8 cellular contexts compared by ENCODE assay signal in genomic region chr13:110944121-110944967, GRCh38. TPM values are rescaled to one million over a fixed set of nuclear protein-coding genes. Genes with fewer than 3 reads are reported as not detected.
DNase-seq lines count a peak whose midpoint lies in the region; ATAC-seq, FAIRE-seq and TF ChIP-seq lines count a peak whose summit lies in the region.

No MANE protein-coding gene starts in this region.

- peak overlapping the region; percentile 23 for H2AFZ ChIP-seq in endothelial cell of umbilical vein (ENCODE audit: low read depth, low read length)
- H2AFZ ChIP-seq in neural progenitor cell (replicated peaks): no peak overlapping the region

- H3K36me3 ChIP-seq in CD8-positive, alpha-beta T cell (ENCODE audit: insufficient read depth, low read length): no peaks in the 10 kb centered on the region
- H3K36me3 ChIP-seq in SJSA1 (no peaks in the 10 kb centered on the region), endothelial cell of umbilical vein (ENCODE audit: control insufficient read depth in 2 of 2, extremely low read depth in 1 of 2, insufficient read depth in 2 of 2, low read length in 2 of 2) (no peaks in the 10 kb centered on the region), neural progenitor cell (no peaks in the 10 kb centered on the region)

- CTCF ChIA-PET in CD8-positive, alpha-beta T cell (lab: Charles Lee): no interaction called here
- CTCF ChIA-PET in endothelial cell of umbilical vein (lab: Charles Lee): interaction anchor here (0.8 to 2.2 kb wide), 9 partner anchors 9 to 1499 kb away, joined by 3 to 5 read pairs (median 4); partner anchors contain the start of gene ANKRD10

- H3F3A ChIP-seq in neural progenitor cell (ENCODE audit: low read depth): no peaks in the 10 kb centered on the region

- H3K9me3 ChIP-seq in CD8-positive, alpha-beta T cell (ENCODE audit: low read length): no peaks in the 10 kb centered on the region
- H3K9me3 ChIP-seq in SJSA1 (replicated peaks): 0 out of 2 replicates have a peak, but pooled peaks cover 3% of the 10 kb centered on the region
- H3K9me3 ChIP-seq in endothelial cell of umbilical vein (replicated peaks; ENCODE audit: control insufficient read depth, insufficient read depth, low read length): no peaks in the 10 kb centered on the region
- H3K9me3 ChIP-seq in neural progenitor cell (ENCODE audit: low read depth): no peaks in the 10 kb centered on the region

- H3K36me3 Mint-ChIP-seq in CD8-positive, alpha-beta T cell: no peaks in the 10 kb centered on the region
- no peaks in the 10 kb centered on the region for H3K36me3 Mint-ChIP-seq in neural progenitor cell

- no peaks in the 10 kb centered on the region for H3K27me3 ChIP-seq in CD8-positive, alpha-beta T cell (ENCODE audit: insufficient read depth, low read length)
- H3K27me3 ChIP-seq in SJSA1 (replicated peaks) (no peaks in the 10 kb centered on the region), endothelial cell of umbilical vein (ENCODE audit: control insufficient read depth in 2 of 2, insufficient read depth in 2 of 2, low read length in 2 of 2) (no peaks in the 10 kb centered on the region), neural progenitor cell (no peaks in the 10 kb centered on the region)

- intact Hi-C loops in CD8-positive, alpha-beta T cell (cut with DNase I, micrococcal nuclease): no loop called here
- intact Hi-C loops in endothelial cell of umbilical vein (cut with micrococcal nuclease): loop anchor here (1.0 to 2.0 kb wide), 5 partner anchors 11 to 106 kb away; partner anchors contain the start of gene ANKRD10

- H3K4me2 ChIP-seq in endothelial cell of umbilical vein (ENCODE audit: insufficient read depth, low read length) (peak overlapping the region; percentile 52), neural progenitor cell (no peak overlapping the region)

- H3K9ac ChIP-seq in endothelial cell of umbilical vein (replicated peaks; ENCODE audit: extremely low read depth, insufficient read depth, low read length): peak overlapping the region; percentile 52
- no peak overlapping the region for H3K9ac ChIP-seq in neural progenitor cell

- peak; percentile 25 for TF ChIP-seq CTCF in CD8-positive, alpha-beta T cell (IDR thresholded peaks at IDR 0.05)
- TF ChIP-seq CTCF in endothelial cell of umbilical vein (IDR thresholded peaks at IDR 0.05; ENCODE audit: extremely low read depth in 1 of 2, insufficient read depth in 1 of 2, low read depth in 1 of 2, low read length in 2 of 2): peak; percentile 57 to 67
- TF ChIP-seq CTCF in neural progenitor cell (IDR thresholded peaks at IDR 0.05): peak; percentile 66

- POLR2A ChIA-PET in CD8-positive, alpha-beta T cell (lab: Charles Lee): no interaction called here
- POLR2A ChIA-PET in endothelial cell of umbilical vein (lab: Charles Lee): interaction anchor here (0.9 kb wide), 1 partner anchor 229 kb away, joined by 3 read pairs; no protein-coding TSS in a partner anchor

- H3K4me1 ChIP-seq in CD8-positive, alpha-beta T cell (ENCODE audit: insufficient read depth, low read length): no peaks in the 10 kb centered on the region
- H3K4me1 ChIP-seq in SJSA1 (replicated peaks) (peaks cover 50% of the 10 kb centered on the region), endothelial cell of umbilical vein (ENCODE audit: control insufficient read depth, extremely low read depth, insufficient read depth, low read length) (peaks cover 18% of the 10 kb centered on the region), neural progenitor cell (no peaks in the 10 kb centered on the region)

- no peaks in the 10 kb centered on the region for H3K27me3 Mint-ChIP-seq in CD8-positive, alpha-beta T cell (ENCODE audit: low read depth)
- peaks cover 11% of the 10 kb centered on the region for H3K27me3 Mint-ChIP-seq in neural progenitor cell (ENCODE audit: insufficient read depth, low read depth)

- no peaks in the 10 kb centered on the region for H3K4me1 Mint-ChIP-seq in CD8-positive, alpha-beta T cell (ENCODE audit: low read depth)
- H3K4me1 Mint-ChIP-seq in neural progenitor cell: no peaks in the 10 kb centered on the region

- ATAC-seq in CD8-positive, alpha-beta T cell: no peak
- ATAC-seq in GM18867 (IDR thresholded peaks at IDR 0.05; ENCODE audit: unreplicated experiment): peak; percentile 74
- peak; percentile 77 for ATAC-seq in HG03565 (IDR thresholded peaks at IDR 0.05; ENCODE audit: unreplicated experiment)

- H3K9me1 ChIP-seq in endothelial cell of umbilical vein (replicated peaks; ENCODE audit: control insufficient read depth, extremely low read depth, insufficient read depth, low read length): no peaks in the 10 kb centered on the region

- no peaks in the 10 kb centered on the region for H3K9me3 Mint-ChIP-seq in CD8-positive, alpha-beta T cell
- H3K9me3 Mint-ChIP-seq in neural progenitor cell: no peaks in the 10 kb centered on the region

- no peak for TF ChIP-seq POLR2A in endothelial cell of umbilical vein (IDR thresholded peaks at IDR 0.05; ENCODE audit: low read depth, low read length)

- no TSS peak for BruUV-seq in endothelial cell of umbilical vein (replicated peaks; lab: Mats Ljungman, UMichigan)

- H3K4me3 Mint-ChIP-seq in CD8-positive, alpha-beta T cell: no peak overlapping the region
- no peak overlapping the region for H3K4me3 Mint-ChIP-seq in neural progenitor cell

- peak; percentile 91 for FAIRE-seq in endothelial cell of umbilical vein (lab: Jason Lieb, UNC)

- no peaks in the 10 kb centered on the region for H3K79me2 ChIP-seq in endothelial cell of umbilical vein (ENCODE audit: control insufficient read depth, insufficient read depth, low read length)
- no peaks in the 10 kb centered on the region for H3K79me2 ChIP-seq in neural progenitor cell (ENCODE audit: low read depth)

- DNase-seq in CD8-positive, alpha-beta T cell: no peak
- DNase-seq in SJSA1 (ENCODE audit: low read depth in 1 of 2, low spot score in 2 of 2): peak; percentile 93 to 98
- DNase-seq in endothelial cell of umbilical vein (ENCODE audit: low read depth, low spot score): peak; percentile 67
- DNase-seq in neural progenitor cell (ENCODE audit: low spot score): peak; percentile 72
- no peak for DNase-seq in cerebellar nuclear complex (lab: John Stamatoyannopoulos, UW)
- no peak for DNase-seq in dedifferentiated amniotic fluid mesenchymal stem cell (ENCODE audit: extremely low spot score)

- no peaks in the 10 kb centered on the region for H4K20me1 ChIP-seq in endothelial cell of umbilical vein (replicated peaks; ENCODE audit: control insufficient read depth, extremely low read depth, insufficient read depth, low read length)
- H4K20me1 ChIP-seq in neural progenitor cell (ENCODE audit: low read depth): no peaks in the 10 kb centered on the region

- H3K27ac Mint-ChIP-seq in CD8-positive, alpha-beta T cell: no peak overlapping the region
- no peak overlapping the region for H3K27ac Mint-ChIP-seq in neural progenitor cell

- no peak overlapping the region for H3K27ac ChIP-seq in CD8-positive, alpha-beta T cell (ENCODE audit: low read depth, low read length)
- H3K27ac ChIP-seq in SJSA1: peak overlapping the region; percentile 70
- H3K27ac ChIP-seq in endothelial cell of umbilical vein (ENCODE audit: insufficient read depth, low read depth, low read length): peak overlapping the region; percentile 73
- no peak overlapping the region for H3K27ac ChIP-seq in neural progenitor cell

- dilution Hi-C loops in endothelial cell of umbilical vein (cut with MboI; ENCODE audit: extremely low pct_ligation_motif_present, low sequenced_read_pairs): no loop called here

- H3K4me3 ChIP-seq in CD8-positive, alpha-beta T cell (ENCODE audit: low read depth, low read length): no peak overlapping the region
- H3K4me3 ChIP-seq in SJSA1 (no peak overlapping the region), endothelial cell of umbilical vein (replicated peaks in 1 of 3; ENCODE audit: insufficient read depth in 1 of 3, low read depth in 1 of 3, low read length in 3 of 3) (peak overlapping the region in 1 of 3 experiments; percentile 1), neural progenitor cell (no peak overlapping the region)

TF ChIP-seq in endothelial cell of umbilical vein, 7 proteins besides CTCF, POLR2A, EP300 and RAD21:
- TF ChIP-seq JUN (IDR thresholded peaks at IDR 0.05; ENCODE audit: borderline replicate concordance, insufficient read depth, insufficient read length, low read depth): peak; percentile 75
- TF ChIP-seq FOS (IDR thresholded peaks at IDR 0.05; ENCODE audit: borderline replicate concordance, insufficient read depth, low read length): peak; percentile 27
- no peak for TF ChIP-seq EZH2 (IDR thresholded peaks at IDR 0.05; ENCODE audit: borderline replicate concordance, low read depth, low read length, severe bottlenecking)
- TF ChIP-seq POLR2AphosphoS5 (IDR thresholded peaks at IDR 0.05; ENCODE audit: insufficient read depth, low read depth, low read length): no peak
TF ChIP-seq in endothelial cell of umbilical vein: peak in this region for 2.

RNA-seq across cellular contexts. Expression of gene ANKRD10, which starts 29.5 kb away (rescaled TPM):
- 10 to 100 TPM; 71.5 to 75.0 TPM for total RNA-seq in CD8-positive, alpha-beta T cell
- total RNA-seq in SJSA1 (2014; rRNA removed; shearing (Covaris generic)): 208 and 225 TPM in 2 replicates
- 83.1 and 94.1 TPM in 2 replicates for total RNA-seq in endothelial cell of umbilical vein
- polyA plus RNA-seq in endothelial cell of umbilical vein: 43.8 and 44.5 TPM in 2 replicates
- polyA plus RNA-seq in endothelial cell of umbilical vein (2011; cell fraction: cytosol; rRNA removed): 21.4 and 27.7 TPM in 2 replicates
- 279 and 295 TPM in 2 replicates for polyA plus RNA-seq in endothelial cell of umbilical vein (2011; cell fraction: nucleus; rRNA removed)
- 43.9 and 50.4 TPM in 2 replicates for polyA plus RNA-seq in endothelial cell of umbilical vein (2012)
- 89.2 and 94.7 TPM in 2 replicates for polyA minus RNA-seq in endothelial cell of umbilical vein
- polyA minus RNA-seq in endothelial cell of umbilical vein (2011; cell fraction: cytosol; rRNA and poly(A)+ RNA removed): 48.4 TPM
- 230 and 241 TPM in 2 replicates for polyA minus RNA-seq in endothelial cell of umbilical vein (2011; cell fraction: nucleus; rRNA and poly(A)+ RNA removed)
- total RNA-seq in neural progenitor cell (ENCODE audit: low replicate concordance): 188 and 212 TPM in 2 replicates

Comparison
In these comparisons a context has a peak if more than half of its experiments do, and no peak if none do; other contexts are left out.
1. DNase-seq: peak in SJSA1 (2 of 2), endothelial cell of umbilical vein (single experiment) and neural progenitor cell (single experiment); none in CD8-positive, alpha-beta T cell (0 of 7), cerebellar nuclear complex (0 of 2) and dedifferentiated amniotic fluid mesenchymal stem cell (single experiment).
2. H3K27ac ChIP-seq: peak in SJSA1 (single experiment) and endothelial cell of umbilical vein (single experiment); none in CD8-positive, alpha-beta T cell (single experiment) and neural progenitor cell (single experiment).
3. Peak in every context shown above with its lines, with median percentiles within 50 percentile points of each other: CTCF ChIP-seq.